2 cellular contexts compared by ENCODE assay signal in genomic region chr22:43976861-43977795, GRCh38.
TF ChIP-seq lines count a peak whose summit lies in the region.

No MANE protein-coding gene starts in this region.

TF ChIP-seq in H1, 55 proteins besides CTCF, POLR2A, EP300 and RAD21:
- TF ChIP-seq ATF2 (IDR thresholded peaks at IDR 0.05; ENCODE audit: low read length) (no peak), CREB1 (IDR thresholded peaks at IDR 0.05) (no peak)

TF ChIP-seq in neural cell, 6 proteins besides CTCF, POLR2A, EP300 and RAD21:
- TF ChIP-seq TAF1 (IDR thresholded peaks at IDR 0.05; ENCODE audit: low read depth) (no peak), REST (IDR thresholded peaks at IDR 0.05; ENCODE audit: borderline replicate concordance) (no peak), POLR2AphosphoS5 (IDR thresholded peaks at IDR 0.05) (no peak), SMC3 (conservative IDR thresholded peaks at IDR 0.05; ENCODE audit: poor library complexity) (peak; percentile 34), MXI1 (conservative IDR thresholded peaks at IDR 0.05; ENCODE audit: poor library complexity, severe bottlenecking) (no peak), EZH2 (IDR thresholded peaks at IDR 0.05; ENCODE audit: borderline replicate concordance, insufficient read depth, low read length, poor library complexity, severe bottlenecking) (no peak)
